Comparison of ENCODE assay signal across 22 cellular contexts in genomic region chr1:225707824-225708223, GRCh38.
"Had no signal": no experiment of that assay in that cellular context is flagged by ENCODE, and none has a peak within 500 bp of the region (broad histone marks: within the 10 kb centered on the region; RNA-seq: fewer than 3 reads in every experiment).

No MANE protein-coding gene starts in this region.

- H2AFZ ChIP-seq: hepatocyte had no signal

- H3K27me3 Mint-ChIP-seq: stimulated activated naive CD8-positive, alpha-beta T cell treated with anti-CD3 and anti-CD28 coated beads, Interleukin-15, Interleukin-2, amounts not matched to agents 100 ng/mL and 50 ng/mL, for 24 hours had no signal

- H3K4me3 ChIP-seq: colonic mucosa, hepatocyte, mucosa of descending colon, pancreas, tibial artery, upper lobe of left lung, uterus had no signal

- H3K27me3 ChIP-seq: colonic mucosa, foreskin keratinocyte, hepatocyte, pancreas, tibial artery, upper lobe of left lung, uterus had no signal

- H3K27ac ChIP-seq: colonic mucosa, foreskin keratinocyte, hepatocyte, pancreas, tibial artery, upper lobe of left lung, uterus had no signal

- H3K79me2 ChIP-seq: hepatocyte had no signal

- H3K9me3 Mint-ChIP-seq: naive thymus-derived CD8-positive, alpha-beta T cell; neural crest cell; stimulated activated effector memory CD8-positive, alpha-beta T cell treated with anti-CD3 and anti-CD28 coated beads, Interleukin-12 subunit alpha, Interleukin-12 subunit beta, amount 100 ng/mL, for 72 hours; stimulated activated naive CD8-positive, alpha-beta T cell treated with anti-CD3 and anti-CD28 coated beads, Interleukin-15, Interleukin-2, amounts not matched to agents 100 ng/mL and 50 ng/mL, for 24 hours had no signal

- H3K36me3 ChIP-seq: colonic mucosa, pancreas, tibial artery, upper lobe of left lung, uterus had no signal

- H3K27ac Mint-ChIP-seq: naive thymus-derived CD8-positive, alpha-beta T cell; progenitor cell of endocrine pancreas; stimulated activated effector memory CD8-positive, alpha-beta T cell treated with anti-CD3 and anti-CD28 coated beads, Interleukin-12 subunit alpha, Interleukin-12 subunit beta, amount 100 ng/mL, for 72 hours; stimulated activated naive CD8-positive, alpha-beta T cell treated with anti-CD3 and anti-CD28 coated beads, Interleukin-15, Interleukin-2, amounts not matched to agents 100 ng/mL and 50 ng/mL, for 24 hours had no signal

- H3K9me3 ChIP-seq: colonic mucosa, mucosa of descending colon, pancreas, tibial artery, upper lobe of left lung, uterus had no signal

- H3K4me2 ChIP-seq: hepatocyte had no signal

- H3K4me3 Mint-ChIP-seq: naive thymus-derived CD8-positive, alpha-beta T cell; neural crest cell; stimulated activated effector memory CD8-positive, alpha-beta T cell treated with anti-CD3 and anti-CD28 coated beads, Interleukin-12 subunit alpha, Interleukin-12 subunit beta, amount 100 ng/mL, for 72 hours; stimulated activated naive CD8-positive, alpha-beta T cell treated with anti-CD3 and anti-CD28 coated beads, Interleukin-15, Interleukin-2, amounts not matched to agents 100 ng/mL and 50 ng/mL, for 24 hours had no signal

- H3K4me1 ChIP-seq: colonic mucosa, uterus had no signal

- H3K36me3 Mint-ChIP-seq: naive thymus-derived CD8-positive, alpha-beta T cell; stimulated activated effector memory CD8-positive, alpha-beta T cell treated with anti-CD3 and anti-CD28 coated beads, Interleukin-12 subunit alpha, Interleukin-12 subunit beta, amount 100 ng/mL, for 72 hours had no signal

- DNase-seq: colonic mucosa; dermis blood vessel endothelial cell; foreskin keratinocyte; head of caudate nucleus; left colon; mammary epithelial cell; mucosa of descending colon; naive thymus-derived CD8-positive, alpha-beta T cell; occipital lobe; pancreas; right cardiac atrium; stimulated activated CD4-positive, alpha-beta T cell treated with anti-CD3 and anti-CD28 coated beads, Interleukin-4, amount 100 ng/mL, for 1 hour; stimulated activated CD8-positive, alpha-beta memory T cell treated with anti-CD3 and anti-CD28 coated beads, Interleukin-4, amount 100 ng/mL, for 48 hours; tibial artery; upper lobe of left lung; uterus had no signal

- FAIRE-seq: endothelial cell of umbilical vein, pancreas had no signal

- H3K4me1 Mint-ChIP-seq: naive thymus-derived CD8-positive, alpha-beta T cell; neural crest cell; stimulated activated effector memory CD8-positive, alpha-beta T cell treated with anti-CD3 and anti-CD28 coated beads, Interleukin-12 subunit alpha, Interleukin-12 subunit beta, amount 100 ng/mL, for 72 hours had no signal

- ATAC-seq: foreskin keratinocyte; left colon; mucosa of descending colon; naive thymus-derived CD8-positive, alpha-beta T cell; right cardiac atrium; stimulated activated effector memory CD8-positive, alpha-beta T cell treated with anti-CD3 and anti-CD28 coated beads, Interleukin-12 subunit alpha, Interleukin-12 subunit beta, amount 100 ng/mL, for 72 hours had no signal
